19 cellular contexts compared by ENCODE assay signal in genomic region chr11:126417463-126417862, GRCh38.
DNase-seq lines count a peak whose midpoint lies in the region; ATAC-seq, FAIRE-seq and TF ChIP-seq lines count a peak whose summit lies in the region.
"Had no signal": no experiment of that assay in that cellular context is flagged by ENCODE, and none has a peak within 500 bp of the region (broad histone marks: within the 10 kb centered on the region; RNA-seq: fewer than 3 reads in every experiment).

No MANE protein-coding gene starts in this region.

- H2AFZ ChIP-seq in PC-3 (ENCODE audit: low read length): no peak overlapping the region

- FAIRE-seq in GM12892 (lab: Jason Lieb, UNC): no peak
- FAIRE-seq: G401.6, GM12878 had no signal

- ATAC-seq in CD8-positive, alpha-beta T cell: no peak
- ATAC-seq in PC-3: no peak; the same call in 1 of the 2 replicates
- ATAC-seq in esophagus mucosa: peak; percentile 30
- no peak for ATAC-seq in stimulated activated memory B cell treated with anti-CD40 and anti-IgM and Interleukin-4, amounts not matched to agents 10 μg/mL and 1 μg/mL and 100 μg/mL, for 72 hours

- no peaks in the 10 kb centered on the region for H3K79me2 ChIP-seq in PC-3 (ENCODE audit: low read length)

- no peak overlapping the region for H3K4me3 ChIP-seq in CD8-positive, alpha-beta T cell (ENCODE audit: low read depth, low read length)
- H3K4me3 ChIP-seq in PC-3 (ENCODE audit: low read length) (no peak overlapping the region), spleen (no peak overlapping the region)

- peak overlapping the region; percentile 65 for H3K4me3 Mint-ChIP-seq in CD8-positive, alpha-beta T cell
- no peak overlapping the region for H3K4me3 Mint-ChIP-seq in stimulated activated memory B cell treated with anti-CD40 and anti-IgM and Interleukin-4, amounts not matched to agents 10 μg/mL and 1 μg/mL and 100 μg/mL, for 72 hours
- no peak overlapping the region for H3K4me3 Mint-ChIP-seq in Calu3 (ENCODE audit: low read depth, unreplicated experiment)

- H3F3A ChIP-seq in PC-3 (ENCODE audit: low read length, unreplicated experiment): no peaks in the 10 kb centered on the region

- DNase-seq in CD8-positive, alpha-beta T cell: no peak
- DNase-seq in PC-3 (peak; percentile 21), spleen (no peak), islet precursor cell (no peak), Calu3 (no peak), GM12892 (ENCODE audit: insufficient read length) (no peak)
- DNase-seq: activated B cell treated with CpG ODN at 0.5 μM for 24 hours; GOT3; NCI-H2029; NCI-H510A; SHP77; stimulated activated naive CD4-positive, alpha-beta T cell; T-helper 2 cell had no signal

- no peak overlapping the region for H3K27ac ChIP-seq in CD8-positive, alpha-beta T cell (ENCODE audit: low read depth, low read length)
- H3K27ac ChIP-seq in PC-3 (ENCODE audit: low read length) (peak overlapping the region; percentile 35), spleen (peak overlapping the region in 6 of 8 donors; percentile 73 to 87 (median 82))

- no peak overlapping the region for H3K4me2 ChIP-seq in PC-3 (ENCODE audit: low read length)

- CTCF ChIA-PET in CD8-positive, alpha-beta T cell (lab: Charles Lee): interaction anchor here (1.5 to 3.6 kb wide), 2 partner anchors 10 to 63 kb away, joined by 5 to 13 read pairs; no protein-coding TSS in a partner anchor
- CTCF ChIA-PET in PC-3 (lab: Charles Lee): no interaction called here
- CTCF ChIA-PET in Calu3 (lab: Charles Lee): interaction anchor here (0.7 kb wide), 1 partner anchor 113 kb away, joined by 4 read pairs; the partner anchor contains the start of gene DCPS

- H3K27me3 ChIP-seq in CD8-positive, alpha-beta T cell (ENCODE audit: insufficient read depth, low read length): no peaks in the 10 kb centered on the region
- no peaks in the 10 kb centered on the region for H3K27me3 ChIP-seq in PC-3 (ENCODE audit: low read length)
- H3K27me3 ChIP-seq in spleen (replicated peaks in 1 of 7): peaks cover 0 to 6% (median 0%) of the 10 kb centered on the region in 7 donors

- BruUV-seq in PC-3 (replicated peaks; lab: Mats Ljungman, UMichigan) (no TSS peak), Calu3 (replicated peaks; lab: Mats Ljungman, UMichigan) (no TSS peak)

- no peaks in the 10 kb centered on the region for H3K9me2 ChIP-seq in PC-3 (replicated peaks; ENCODE audit: low read length)

- TF ChIP-seq CTCF in CD8-positive, alpha-beta T cell (IDR thresholded peaks at IDR 0.05): no peak
- no peak for TF ChIP-seq CTCF in PC-3 (conservative IDR thresholded peaks at IDR 0.05; ENCODE audit: low read depth, low read length)
- TF ChIP-seq CTCF in spleen (IDR thresholded peaks at IDR 0.05 in 8 of 11, conservative IDR thresholded peaks at IDR 0.05 in 3 of 11): no peak
- no peak for TF ChIP-seq CTCF in Calu3 (IDR thresholded peaks at IDR 0.05; ENCODE audit: unreplicated experiment)

- no peaks in the 10 kb centered on the region for H3K9me3 ChIP-seq in CD8-positive, alpha-beta T cell (ENCODE audit: low read length)
- H3K9me3 ChIP-seq in PC-3 (ENCODE audit: low read length): no peaks in the 10 kb centered on the region
- H3K9me3 ChIP-seq in spleen: no peaks in the 10 kb centered on the region

- H3K9ac ChIP-seq in PC-3 (ENCODE audit: low read length): no peak overlapping the region

- H3K4me1 Mint-ChIP-seq in CD8-positive, alpha-beta T cell (ENCODE audit: low read depth): peaks cover 12% of the 10 kb centered on the region
- peaks cover 30% of the 10 kb centered on the region for H3K4me1 Mint-ChIP-seq in stimulated activated memory B cell treated with anti-CD40 and anti-IgM and Interleukin-4, amounts not matched to agents 10 μg/mL and 1 μg/mL and 100 μg/mL, for 72 hours
- H3K4me1 Mint-ChIP-seq in Calu3 (ENCODE audit: low read depth, unreplicated experiment): peaks cover 8% of the 10 kb centered on the region

- intact Hi-C loops in CD8-positive, alpha-beta T cell (cut with DNase I, micrococcal nuclease): loop anchor here in 1 of 2 experiments (2.0 to 10.0 kb wide), 2 partner anchors 103 to 207 kb away; partner anchors contain the start of genes FAM118B and RPUSD4
- intact Hi-C loops in PC-3 (cut with micrococcal nuclease): no loop called here
- intact Hi-C loops in spleen (cut with DNase I; ENCODE audit: low total_unique reads): no loop called here
- intact Hi-C loops in Calu3 (cut with micrococcal nuclease; ENCODE audit: unreplicated experiment): no loop called here

- H3K4me1 ChIP-seq in CD8-positive, alpha-beta T cell (ENCODE audit: insufficient read depth, low read length): peaks cover 7% of the 10 kb centered on the region
- H3K4me1 ChIP-seq in PC-3 (ENCODE audit: insufficient read depth, low read length) (peaks cover 6% of the 10 kb centered on the region; the same call in 1 of the 2 replicates), spleen (peaks cover 22 to 87% (median 64%) of the 10 kb centered on the region in 6 donors)

- TF ChIP-seq POLR2A in spleen (IDR thresholded peaks at IDR 0.05): no peak
- TF ChIP-seq POLR2A in GM12892 (IDR thresholded peaks at IDR 0.05; ENCODE audit: low read depth, low read length): no peak

- H3K27ac Mint-ChIP-seq in CD8-positive, alpha-beta T cell: no peak overlapping the region
- no peak overlapping the region for H3K27ac Mint-ChIP-seq in stimulated activated memory B cell treated with anti-CD40 and anti-IgM and Interleukin-4, amounts not matched to agents 10 μg/mL and 1 μg/mL and 100 μg/mL, for 72 hours
- H3K27ac Mint-ChIP-seq in Calu3 (ENCODE audit: unreplicated experiment): no peak overlapping the region
- H3K27ac Mint-ChIP-seq: activated B cell treated with CpG ODN at 0.5 μM for 24 hours; activated T-helper 2 cell treated with anti-CD3 and anti-CD28 coated beads, Interferon-gamma antibody, Interleukin-2, Interleukin-4, amounts not matched to agents 10 μg/mL and 5 μg/mL and 100 μg/mL, durations not matched to agents 14 hours and 24 hours and 36 hours had no signal

- H3K36me3 Mint-ChIP-seq in CD8-positive, alpha-beta T cell: no peaks in the 10 kb centered on the region
- no peaks in the 10 kb centered on the region for H3K36me3 Mint-ChIP-seq in stimulated activated memory B cell treated with anti-CD40 and anti-IgM and Interleukin-4, amounts not matched to agents 10 μg/mL and 1 μg/mL and 100 μg/mL, for 72 hours
- H3K36me3 Mint-ChIP-seq in Calu3 (ENCODE audit: insufficient read depth, unreplicated experiment): peaks cover 11% of the 10 kb centered on the region
- H3K36me3 Mint-ChIP-seq: IgD-negative memory B cell had no signal

- POLR2A ChIA-PET in CD8-positive, alpha-beta T cell (lab: Charles Lee): no interaction called here
- POLR2A ChIA-PET in PC-3 (lab: Charles Lee; ENCODE audit: unreplicated experiment): no interaction called here

- 76 to 90% (median 81%) methylated on average over 2 of the region's 2 CpGs for WGBS in spleen, 5 donors

- no peaks in the 10 kb centered on the region for H4K20me1 ChIP-seq in PC-3 (ENCODE audit: low read length)

- no peaks in the 10 kb centered on the region for H3K9me3 Mint-ChIP-seq in CD8-positive, alpha-beta T cell
- no peaks in the 10 kb centered on the region for H3K9me3 Mint-ChIP-seq in stimulated activated memory B cell treated with anti-CD40 and anti-IgM and Interleukin-4, amounts not matched to agents 10 μg/mL and 1 μg/mL and 100 μg/mL, for 72 hours
- no peaks in the 10 kb centered on the region for H3K9me3 Mint-ChIP-seq in Calu3 (ENCODE audit: low read depth, unreplicated experiment)
- H3K9me3 Mint-ChIP-seq: activated B cell treated with CpG ODN at 0.5 μM for 24 hours; activated T-helper 2 cell treated with anti-CD3 and anti-CD28 coated beads, Interferon-gamma antibody, Interleukin-2, Interleukin-4, amounts not matched to agents 10 μg/mL and 5 μg/mL and 100 μg/mL, durations not matched to agents 14 hours and 24 hours and 36 hours; IgD-negative memory B cell had no signal

- H3K36me3 ChIP-seq in CD8-positive, alpha-beta T cell (ENCODE audit: insufficient read depth, low read length): no peaks in the 10 kb centered on the region
- peaks cover 19% of the 10 kb centered on the region for H3K36me3 ChIP-seq in PC-3 (ENCODE audit: low read depth, low read length)
- H3K36me3 ChIP-seq in spleen: peaks cover 0 to 31% (median 8%) of the 10 kb centered on the region in 6 donors

- peaks cover 3% of the 10 kb centered on the region for H3K27me3 Mint-ChIP-seq in CD8-positive, alpha-beta T cell (ENCODE audit: low read depth)
- H3K27me3 Mint-ChIP-seq in stimulated activated memory B cell treated with anti-CD40 and anti-IgM and Interleukin-4, amounts not matched to agents 10 μg/mL and 1 μg/mL and 100 μg/mL, for 72 hours: no peaks in the 10 kb centered on the region
- H3K27me3 Mint-ChIP-seq in Calu3 (ENCODE audit: unreplicated experiment): no peaks in the 10 kb centered on the region
- H3K27me3 Mint-ChIP-seq: activated B cell treated with CpG ODN at 0.5 μM for 24 hours had no signal
